Comparison of ENCODE assay signal across 8 cellular contexts in the genomic region with DNA sequence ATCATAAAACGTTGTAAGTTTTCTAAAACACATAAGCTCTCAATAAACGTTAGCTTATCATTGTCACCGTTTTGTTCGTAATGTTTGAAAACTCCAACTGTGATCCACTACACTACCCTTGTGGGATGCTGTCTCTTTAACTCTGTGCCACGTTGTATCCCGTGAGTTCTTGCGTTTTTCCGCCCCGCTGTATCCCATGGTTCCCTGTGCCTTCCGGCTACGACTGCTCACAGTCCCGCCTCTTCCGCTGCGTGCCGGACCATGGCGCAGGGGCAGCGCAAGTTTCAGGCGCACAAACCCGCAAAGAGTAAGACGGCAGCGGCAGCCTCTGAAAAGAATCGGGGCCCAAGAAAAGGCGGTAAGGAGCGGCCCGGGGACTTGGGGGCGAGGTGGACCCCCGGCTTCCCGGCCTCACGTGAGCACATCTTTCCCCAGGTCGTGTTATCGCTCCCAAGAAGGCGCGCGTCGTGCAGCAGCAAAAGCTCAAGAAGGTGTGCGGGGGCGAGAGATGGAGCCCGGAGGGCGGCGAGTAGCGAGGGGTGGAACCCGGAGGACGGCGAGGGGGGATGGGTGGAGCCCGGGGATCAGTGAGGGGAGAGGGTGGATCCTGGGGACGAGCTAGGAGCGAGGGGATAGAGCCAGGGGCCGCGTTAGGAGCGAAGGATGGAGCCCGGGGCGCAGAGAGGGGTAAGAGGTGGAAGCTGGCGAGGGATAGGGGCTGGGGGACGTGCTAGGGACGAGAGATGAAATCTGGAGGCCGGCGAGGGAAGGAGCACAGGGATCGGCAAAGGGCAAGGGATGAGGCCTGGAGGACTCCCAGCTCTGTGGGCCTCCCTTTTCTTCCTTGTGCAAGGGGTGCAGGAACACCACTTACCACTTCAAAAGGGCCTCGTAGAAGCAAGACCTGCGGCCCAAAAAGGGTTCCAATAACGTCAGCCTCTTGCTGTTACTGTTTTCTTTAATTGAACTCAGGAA. TPM values are rescaled to one million over a fixed set of nuclear protein-coding genes. Genes with fewer than 3 reads are reported as not detected.
A peak's percentile ranks its signal among the peaks of the same experiment; 100 is the strongest.
DNase-seq lines count a peak whose midpoint lies in the region; ATAC-seq and TF ChIP-seq lines count a peak whose summit lies in the region.

A gene (plus strand): TSS at position 240 of the 975 bp plus-strand sequence. CDS start 22 bp downstream, at position 262.

- no peaks in the 10 kb centered on the region for H3K9me3 Mint-ChIP-seq in activated T-helper 17 cell treated with anti-CD3 and anti-CD28 coated beads, Interleukin-2, amount 50 U/mL, for 72 hours
- peaks cover 0 to 2% (median 0%) of the 10 kb centered on the region in 11 donors for H3K9me3 Mint-ChIP-seq in naive thymus-derived CD4-positive, alpha-beta T cell
- H3K9me3 Mint-ChIP-seq in stimulated activated naive B cell treated with anti-CD40 and anti-IgM and Interleukin-4, amounts not matched to agents 10 μg/mL and 1 μg/mL and 100 μg/mL, for 72 hours = no peaks in the 10 kb centered on the region

- peak within 1 kb of the TSS; percentile 100 for H3K4me3 Mint-ChIP-seq in activated T-helper 17 cell treated with anti-CD3 and anti-CD28 coated beads, Interleukin-2, amount 50 U/mL, for 72 hours
- peak within 1 kb of the TSS; percentile 90 to 100 (median 99) for H3K4me3 Mint-ChIP-seq in naive thymus-derived CD4-positive, alpha-beta T cell
- peak within 1 kb of the TSS; percentile 96 to 100 for H3K4me3 Mint-ChIP-seq in stimulated activated naive B cell treated with anti-CD40 and anti-IgM and Interleukin-4, amounts not matched to agents 10 μg/mL and 1 μg/mL and 100 μg/mL, for 72 hours

- POLR2A ChIA-PET in RWPE1 (lab: Yijun Ruan, JAX; ENCODE audit: low non-redundant PET) = no interaction called here
- POLR2A ChIA-PET in naive thymus-derived CD4-positive, alpha-beta T cell (lab: Charles Lee) = interaction anchor here (0.6 to 3.0 kb wide), 18 partner anchors 9 to 594 kb away, joined by 3 to 32 read pairs (median 4); a partner anchor contains a TSS

- H3K4me3 ChIP-seq in LNCaP clone FGC (ENCODE audit: low read depth, low read length) (peak within 1 kb of the TSS; percentile 97), fibroblast of lung (replicated peaks in 1 of 4; ENCODE audit: control extremely low read depth in 1 of 4, insufficient read depth in 1 of 4, low read depth in 3 of 4, low read length in 4 of 4) (peak within 1 kb of the TSS; percentile 87 to 99 (median 93))
- peak within 1 kb of the TSS; percentile 94 for H3K4me3 ChIP-seq in naive thymus-derived CD4-positive, alpha-beta T cell (ENCODE audit: low read length)

- intact Hi-C loops in naive thymus-derived CD4-positive, alpha-beta T cell (cut with micrococcal nuclease) = loop anchor here (1.0 to 10.0 kb wide), 7 partner anchors 21 to 363 kb away; a partner anchor contains a TSS

- DNase-seq in Daoy (ENCODE audit: low read depth) = peak; percentile 94
- DNase-seq in GOT3 (lab: John Stamatoyannopoulos, UW) = peak; percentile 66
- DNase-seq in LNCaP clone FGC (ENCODE audit: low read depth) = peak; percentile 72
- DNase-seq in RWPE1 (ENCODE audit: low spot score) = peak; percentile 96
- DNase-seq in fibroblast of lung (ENCODE audit: low read depth in 2 of 2) = peak; percentile 93
- DNase-seq in naive thymus-derived CD4-positive, alpha-beta T cell = peak; percentile 74 to 89 (median 86)
- DNase-seq in stimulated activated naive B cell treated with anti-CD40 and anti-IgM and Interleukin-4, amounts not matched to agents 10 μg/mL and 1 μg/mL and 100 μg/mL, for 72 hours = peak; percentile 84

- H3K27ac ChIP-seq in RWPE1 (peak within 1 kb of the TSS; percentile 88), fibroblast of lung (ENCODE audit: insufficient read depth, low read length) (peak within 1 kb of the TSS; percentile 92)
- peak within 1 kb of the TSS; percentile 90 for H3K27ac ChIP-seq in naive thymus-derived CD4-positive, alpha-beta T cell (ENCODE audit: low read depth, low read length)

- H3K9ac ChIP-seq in fibroblast of lung (ENCODE audit: insufficient read depth, low read length) = peak within 1 kb of the TSS; percentile 91

- peak; percentile 100 for ATAC-seq in activated T-helper 17 cell treated with anti-CD3 and anti-CD28 coated beads, Interleukin-2, amount 50 U/mL, for 72 hours (replicated peaks)
- ATAC-seq in naive thymus-derived CD4-positive, alpha-beta T cell = peak; percentile 99
- ATAC-seq in stimulated activated naive B cell treated with anti-CD40 and anti-IgM and Interleukin-4, amounts not matched to agents 10 μg/mL and 1 μg/mL and 100 μg/mL, for 72 hours (replicated peaks) = peak; percentile 99 to 100

- H3K79me2 ChIP-seq in fibroblast of lung (ENCODE audit: control insufficient read depth, insufficient read depth, low read length) = peaks cover 25% of the 10 kb centered on the region

- H3K27me3 ChIP-seq in fibroblast of lung (ENCODE audit: control insufficient read depth, insufficient read depth, low read length) = no peaks in the 10 kb centered on the region
- no peaks in the 10 kb centered on the region for H3K27me3 ChIP-seq in naive thymus-derived CD4-positive, alpha-beta T cell (ENCODE audit: control insufficient read depth in 2 of 2, insufficient read depth in 2 of 2, low read length in 2 of 2)

- H3K36me3 Mint-ChIP-seq in activated T-helper 17 cell treated with anti-CD3 and anti-CD28 coated beads, Interleukin-2, amount 50 U/mL, for 72 hours (ENCODE audit: low read depth) = peaks cover 79% of the 10 kb centered on the region
- H3K36me3 Mint-ChIP-seq in naive thymus-derived CD4-positive, alpha-beta T cell = peaks cover 7 to 26% (median 9%) of the 10 kb centered on the region in 5 donors
- peaks cover 33 to 48% of the 10 kb centered on the region in 2 donors for H3K36me3 Mint-ChIP-seq in stimulated activated naive B cell treated with anti-CD40 and anti-IgM and Interleukin-4, amounts not matched to agents 10 μg/mL and 1 μg/mL and 100 μg/mL, for 72 hours

- H3K27me3 Mint-ChIP-seq in activated T-helper 17 cell treated with anti-CD3 and anti-CD28 coated beads, Interleukin-2, amount 50 U/mL, for 72 hours = no peaks in the 10 kb centered on the region
- H3K27me3 Mint-ChIP-seq in naive thymus-derived CD4-positive, alpha-beta T cell = no peaks in the 10 kb centered on the region
- H3K27me3 Mint-ChIP-seq in stimulated activated naive B cell treated with anti-CD40 and anti-IgM and Interleukin-4, amounts not matched to agents 10 μg/mL and 1 μg/mL and 100 μg/mL, for 72 hours = no peaks in the 10 kb centered on the region

- peaks cover 14% of the 10 kb centered on the region for H3K4me1 Mint-ChIP-seq in activated T-helper 17 cell treated with anti-CD3 and anti-CD28 coated beads, Interleukin-2, amount 50 U/mL, for 72 hours
- H3K4me1 Mint-ChIP-seq in naive thymus-derived CD4-positive, alpha-beta T cell = peaks cover 10 to 37% (median 28%) of the 10 kb centered on the region in 7 donors
- peaks cover 12 to 32% of the 10 kb centered on the region in 2 donors for H3K4me1 Mint-ChIP-seq in stimulated activated naive B cell treated with anti-CD40 and anti-IgM and Interleukin-4, amounts not matched to agents 10 μg/mL and 1 μg/mL and 100 μg/mL, for 72 hours

- H3K36me3 ChIP-seq in fibroblast of lung (ENCODE audit: control insufficient read depth, insufficient read depth, low read length) = peaks cover 21% of the 10 kb centered on the region
- H3K36me3 ChIP-seq in naive thymus-derived CD4-positive, alpha-beta T cell (ENCODE audit: control insufficient read depth in 2 of 3, insufficient read depth in 3 of 3, low read length in 3 of 3) = peaks cover 5 to 55% (median 7%) of the 10 kb centered on the region in 3 experiments

- peak within 1 kb of the TSS; percentile 73 for H3K4me2 ChIP-seq in fibroblast of lung (ENCODE audit: extremely low read depth, insufficient read depth, low read length)

- H3K4me1 ChIP-seq in fibroblast of lung (ENCODE audit: control insufficient read depth, extremely low read depth, insufficient read depth, low read length) = peaks cover 6% of the 10 kb centered on the region
- peaks cover 9 to 15% of the 10 kb centered on the region in 2 donors for H3K4me1 ChIP-seq in naive thymus-derived CD4-positive, alpha-beta T cell (ENCODE audit: control insufficient read depth in 2 of 2, insufficient read depth in 2 of 2, low read length in 2 of 2)

- H2AFZ ChIP-seq in fibroblast of lung (ENCODE audit: low read length) = peak within 1 kb of the TSS; percentile 72

- no peaks in the 10 kb centered on the region for H3K9me3 ChIP-seq in fibroblast of lung (ENCODE audit: control insufficient read depth, insufficient read depth, low read depth, low read length)
- H3K9me3 ChIP-seq in naive thymus-derived CD4-positive, alpha-beta T cell (ENCODE audit: control insufficient read depth in 2 of 3, low read length in 3 of 3) = no peaks in the 10 kb centered on the region

- TF ChIP-seq CTCF in LNCaP clone FGC (IDR thresholded peaks at IDR 0.05; ENCODE audit: control insufficient read depth, extremely low read depth, insufficient read depth) = no peak
- no peak for TF ChIP-seq CTCF in RWPE1 (conservative IDR thresholded peaks at IDR 0.05; ENCODE audit: low read depth)
- no peak for TF ChIP-seq CTCF in fibroblast of lung (conservative IDR thresholded peaks at IDR 0.05 in 1 of 2, IDR thresholded peaks at IDR 0.05 in 1 of 2; ENCODE audit: low read depth in 1 of 2, low read length in 2 of 2)

- no peaks in the 10 kb centered on the region for H4K20me1 ChIP-seq in fibroblast of lung (ENCODE audit: control insufficient read depth, extremely low read depth, insufficient read depth, low read length)

- H3K27ac Mint-ChIP-seq in activated T-helper 17 cell treated with anti-CD3 and anti-CD28 coated beads, Interleukin-2, amount 50 U/mL, for 72 hours = peak within 1 kb of the TSS; percentile 99
- peak within 1 kb of the TSS; percentile 92 to 100 (median 97) for H3K27ac Mint-ChIP-seq in naive thymus-derived CD4-positive, alpha-beta T cell
- peak within 1 kb of the TSS; percentile 97 for H3K27ac Mint-ChIP-seq in stimulated activated naive B cell treated with anti-CD40 and anti-IgM and Interleukin-4, amounts not matched to agents 10 μg/mL and 1 μg/mL and 100 μg/mL, for 72 hours

- CTCF ChIA-PET in RWPE1 (lab: Yijun Ruan, JAX) = interaction anchor here (0.5 to 1.5 kb wide), 5 partner anchors 13 to 440 kb away, joined by 3 to 4 read pairs (median 3); no protein-coding TSS in a partner anchor
- CTCF ChIA-PET in naive thymus-derived CD4-positive, alpha-beta T cell (lab: Charles Lee) = interaction anchor here (0.6 to 2.6 kb wide), 8 partner anchors 8 to 493 kb away, joined by 3 to 17 read pairs (median 4); no protein-coding TSS in a partner anchor

RNA-seq across cellular contexts. Expression of the gene that starts here (rescaled TPM):
- total RNA-seq in Daoy (2014; rRNA removed; shearing (Covaris generic)) = 214 and 231 TPM in 2 replicates
- total RNA-seq in activated T-helper 17 cell treated with anti-CD3 and anti-CD28 coated beads, Interleukin-2, amount 50 U/mL, for 72 hours = 100 to 1,000 TPM in 1 of 2 donors, 10 to 100 TPM in 1; 76.7 to 127 TPM
- total RNA-seq in fibroblast of lung = 50.1 and 58.8 TPM in 2 replicates
- 146 and 206 TPM in 2 replicates for polyA plus RNA-seq in fibroblast of lung
- polyA plus RNA-seq in fibroblast of lung (2012) = 292 and 381 TPM in 2 replicates
- 139 and 187 TPM in 2 replicates for polyA minus RNA-seq in fibroblast of lung (ENCODE audit: low replicate concordance)
- total RNA-seq in naive thymus-derived CD4-positive, alpha-beta T cell = 100 to 1,000 TPM in 1 of 5 experiments, 10 to 100 TPM in 4; 57.2 to 108 (median 86.2) TPM
- 100 to 1,000 TPM; 203 to 289 TPM for polyA plus RNA-seq in naive thymus-derived CD4-positive, alpha-beta T cell

Comparison
In these comparisons a context has a peak if more than half of its experiments do, and no peak if none do; other contexts are left out.
1. Peak in every context shown above with its lines: DNase-seq, ATAC-seq, H3K4me3 ChIP-seq and H3K27ac ChIP-seq.